Comparison of ENCODE assay signal across 7 cellular contexts in the genomic region with DNA sequence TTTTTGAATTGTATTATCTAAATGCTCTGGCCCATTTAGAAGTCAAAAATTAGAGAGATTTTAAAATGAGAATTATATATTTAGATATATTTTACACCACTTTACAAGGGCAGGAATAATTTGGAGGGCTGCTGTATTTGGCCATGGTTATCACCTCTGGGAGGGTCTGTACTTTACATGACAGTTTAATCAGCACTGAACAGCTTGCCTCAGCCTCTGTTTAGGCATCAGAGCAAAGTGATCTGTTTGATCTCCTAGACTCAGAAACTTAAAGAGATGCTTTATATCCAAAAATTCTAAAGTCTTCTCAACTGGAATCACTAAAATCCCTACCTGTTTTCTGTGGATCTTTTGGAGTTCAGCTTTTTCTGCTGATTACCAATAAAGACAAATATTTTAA. TPM values are rescaled to one million over a fixed set of nuclear protein-coding genes. Genes with fewer than 3 reads are reported as not detected.
"Had no signal": no experiment of that assay in that cellular context is flagged by ENCODE, and none has a peak within 500 bp of the region (broad histone marks: within the 10 kb centered on the region; RNA-seq: fewer than 3 reads in every experiment).

No MANE protein-coding gene starts in this region.

- DNase-seq: H9, HCEC 1CT, KG1 had no signal

- ATAC-seq: GM23338, HepG2 had no signal

RNA-seq across cellular contexts. Expression of gene SPTA1, which starts 5.4 kb away (rescaled TPM):
- total RNA-seq: GM23338, H1, H9, HepG2, HT-29 had no signal

RNA-seq across cellular contexts. Expression of gene OR6K2, which starts 8.5 kb away (rescaled TPM):
- total RNA-seq: GM23338, H1, H9, HepG2, HT-29 had no signal

RNA-seq across cellular contexts. Expression of gene OR6K3, which starts 28.6 kb away (rescaled TPM):
- total RNA-seq: GM23338, H1, H9, HepG2, HT-29 had no signal
